20 cellular contexts compared by ENCODE assay signal in genomic region chr2:3256157-3256556, GRCh38.
A peak's percentile ranks its signal among the peaks of the same experiment; 100 is the strongest.
DNase-seq lines count a peak whose midpoint lies in the region; ATAC-seq and TF ChIP-seq lines count a peak whose summit lies in the region.
"Had no signal": no experiment of that assay in that cellular context is flagged by ENCODE, and none has a peak within 500 bp of the region (broad histone marks: within the 10 kb centered on the region; RNA-seq: fewer than 3 reads in every experiment).

No MANE protein-coding gene starts in this region.

- peaks cover 0 to 10% (median 5%) of the 10 kb centered on the region in 5 experiments for H3K9me3 Mint-ChIP-seq in brain

- no peak overlapping the region for H2AFZ ChIP-seq in neural cell (ENCODE audit: low read depth, low read length)

- H3F3A ChIP-seq in neural cell (ENCODE audit: insufficient read depth, low read length, poor library complexity, severe bottlenecking), result peaks cover 11% of the 10 kb centered on the region

- H3K27ac Mint-ChIP-seq in brain, result peak overlapping the region in 3 of 5 experiments; percentile 86 to 98 (median 97)

- no peaks in the 10 kb centered on the region for H3K9me2 ChIP-seq in neural cell (ENCODE audit: insufficient read depth, low read length)

- peak overlapping the region; percentile 99 for H3K27ac ChIP-seq in neural cell (ENCODE audit: low read length)
- no peak overlapping the region for H3K27ac ChIP-seq in RWPE1
- H3K27ac ChIP-seq: C4-2B, Peyer's patch, SJSA1 had no signal

- POLR2A ChIA-PET in RWPE1 (lab: Yijun Ruan, JAX; ENCODE audit: low non-redundant PET), result no interaction called here

- H3K9me3 ChIP-seq in neural cell (ENCODE audit: low read length), result no peaks in the 10 kb centered on the region
- H3K9me3 ChIP-seq: HAP-1, Peyer's patch, SJSA1 had no signal

- CTCF ChIA-PET in RWPE1 (lab: Yijun Ruan, JAX), result no interaction called here

- H3K27me3 Mint-ChIP-seq in brain, result no peaks in the 10 kb centered on the region

- no peak for TF ChIP-seq CTCF in brain (conservative IDR thresholded peaks at IDR 0.05)
- TF ChIP-seq CTCF in neural cell (IDR thresholded peaks at IDR 0.05; ENCODE audit: poor library complexity, severe bottlenecking), result no peak
- no peak for TF ChIP-seq CTCF in RWPE1 (conservative IDR thresholded peaks at IDR 0.05; ENCODE audit: low read depth)

- TF ChIP-seq EP300 in neural cell (conservative IDR thresholded peaks at IDR 0.05; ENCODE audit: poor library complexity, severe bottlenecking), result no peak

- H3K36me3 ChIP-seq in neural cell (ENCODE audit: insufficient read depth, low read length), result no peaks in the 10 kb centered on the region
- H3K36me3 ChIP-seq: HAP-1, SJSA1 had no signal

- DNase-seq in activated CD8-positive, alpha-beta memory T cell treated with anti-CD3 and anti-CD28 coated beads for 24 hours, result peak; percentile 33
- no peak for DNase-seq in activated CD8-positive, alpha-beta memory T cell treated with anti-CD3 and anti-CD28 coated beads, Interleukin-2, amount 50 U/mL, for 4 hours
- DNase-seq in globus pallidus (ENCODE audit: low spot score), result no peak
- DNase-seq in Right ventricle myocardium superior, result no peak
- DNase-seq in RWPE1 (ENCODE audit: low spot score), result no peak
- DNase-seq: 8988T, DMS53, GDM1, KG1, NCI-H1105 treated with DMSO at 0.1 percent for 48 hours, NCI-H2029 treated with DMSO at 0.1 percent for 48 hours, NCI-H345, NCI-H524 treated with DMSO at 0.1 percent for 48 hours, NCI-H82, Peyer's patch had no signal

- peak overlapping the region; percentile 80 for H3K9ac ChIP-seq in neural cell (ENCODE audit: low read length)

- no peaks in the 10 kb centered on the region for H3K79me2 ChIP-seq in neural cell (replicated peaks; ENCODE audit: insufficient read depth, low read length)

- no peak overlapping the region for H3K4me2 ChIP-seq in neural cell (ENCODE audit: low read length)

- H4K20me1 ChIP-seq in neural cell (ENCODE audit: insufficient read depth), result no peaks in the 10 kb centered on the region

- H3K4me1 Mint-ChIP-seq in brain, result peaks cover 52% of the 10 kb centered on the region

- H3K36me3 Mint-ChIP-seq in brain, result peaks cover 24% of the 10 kb centered on the region

- H3K4me3 ChIP-seq in neural cell (ENCODE audit: low read length), result peak overlapping the region; percentile 24
- H3K4me3 ChIP-seq: HAP-1, Peyer's patch, SJSA1 had no signal

- ATAC-seq in Right ventricle myocardium superior (ENCODE audit: poor library complexity), result no peak

- no peak overlapping the region for H3K4me3 Mint-ChIP-seq in brain

- no peak for TF ChIP-seq RAD21 in neural cell (conservative IDR thresholded peaks at IDR 0.05)

- intact Hi-C loops in Right ventricle myocardium superior (cut with DNase I), result no loop called here

- no peaks in the 10 kb centered on the region for H3K27me3 ChIP-seq in neural cell (ENCODE audit: insufficient read depth, low read depth, low read length)
- H3K27me3 ChIP-seq: Peyer's patch, SJSA1 had no signal

TF ChIP-seq in neural cell, 6 proteins besides CTCF, POLR2A, EP300 and RAD21:
- no peak for TF ChIP-seq POLR2AphosphoS5 (IDR thresholded peaks at IDR 0.05)
